Comparison of ENCODE assay signal across 1 cellular context in the genomic region with DNA sequence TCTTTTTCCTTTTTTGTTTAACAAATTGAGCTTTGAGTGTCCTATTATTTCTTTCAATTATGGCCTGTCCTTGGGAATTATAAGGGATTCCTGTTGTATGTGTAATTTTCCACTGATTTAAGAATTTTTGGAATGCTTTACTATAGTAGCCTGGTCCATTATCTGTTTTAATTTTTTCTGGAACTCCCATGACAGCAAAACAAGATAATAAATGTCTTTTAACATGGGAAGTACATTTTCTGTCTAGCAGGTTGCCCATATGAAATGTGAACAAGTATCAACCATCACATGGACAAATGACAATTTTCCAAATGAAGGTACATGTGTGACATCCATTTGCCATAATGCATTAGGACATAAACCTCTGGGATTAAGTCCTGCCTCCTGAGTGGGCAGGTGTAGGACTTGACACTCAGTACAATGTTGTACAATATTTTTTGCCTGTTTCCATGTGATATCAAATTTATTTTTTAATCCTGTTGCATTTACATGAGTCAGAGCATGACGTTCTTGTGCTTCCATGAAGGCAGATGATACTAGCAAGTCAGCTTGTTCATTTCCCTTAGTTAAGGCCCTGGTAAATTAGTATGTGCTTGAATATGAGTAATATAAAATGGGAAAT.
A peak's percentile ranks its signal among the peaks of the same experiment; 100 is the strongest.
TF ChIP-seq lines count a peak whose summit lies in the region.

No MANE protein-coding gene starts in this region.

TF ChIP-seq in K562, 482 proteins besides CTCF, POLR2A, EP300 and RAD21:
- TF ChIP-seq, protein P1, sequence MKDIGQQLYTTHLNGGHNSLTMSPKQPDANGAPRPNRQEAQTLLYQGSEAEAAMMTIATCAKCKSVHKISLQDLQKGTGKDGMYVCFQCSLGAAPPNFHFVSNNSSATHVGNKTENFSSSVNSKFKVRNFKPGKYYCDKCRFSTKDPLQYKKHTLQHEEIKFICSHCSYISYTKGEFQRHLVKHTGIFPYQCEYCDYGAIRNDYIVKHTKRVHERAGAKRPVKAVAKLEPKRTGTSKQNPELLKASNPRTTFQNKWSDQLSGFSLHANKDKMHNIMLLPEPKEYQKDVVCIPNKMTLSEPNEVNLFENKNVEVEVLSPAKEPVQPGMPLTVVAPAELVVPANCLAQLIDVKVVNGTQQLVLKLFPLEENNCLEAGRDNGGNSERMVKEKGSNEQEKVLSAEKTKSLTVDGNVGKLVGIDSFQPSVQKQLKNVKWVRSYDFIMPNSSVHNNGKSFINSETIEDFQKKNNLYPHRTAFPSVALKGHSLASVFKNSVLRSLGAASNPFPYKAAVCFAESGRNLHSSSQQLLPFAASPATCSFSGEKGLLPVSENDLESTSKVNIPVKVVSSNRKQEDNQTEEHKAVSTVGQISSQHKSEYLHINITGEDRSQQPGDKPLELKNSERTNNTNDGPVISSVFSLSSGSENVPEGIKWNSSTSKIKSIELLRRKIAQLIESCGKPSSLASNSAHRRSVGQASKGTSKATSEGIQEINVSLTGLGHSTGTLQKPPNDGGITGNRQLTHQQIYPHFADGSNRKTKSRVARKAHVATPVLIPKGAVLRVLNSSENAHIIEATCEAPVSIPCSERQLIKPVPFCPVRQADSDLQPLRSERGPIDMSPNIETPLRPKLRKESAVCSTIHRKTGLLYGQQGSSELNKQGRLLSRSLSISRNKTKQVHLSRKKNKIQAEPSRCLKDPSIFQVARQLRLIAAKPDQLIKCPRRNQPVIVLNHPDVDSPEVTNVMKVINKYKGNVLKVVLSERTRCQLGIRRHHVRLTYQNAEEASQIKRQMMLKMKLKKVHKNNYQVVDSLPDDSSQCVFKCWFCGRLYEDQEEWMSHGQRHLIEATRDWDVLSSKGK (CRISPR knock-in tag; IDR thresholded peaks at IDR 0.05): peak; percentile 72; the same call in 1 of the 2 replicates
- TF ChIP-seq, protein P2, sequence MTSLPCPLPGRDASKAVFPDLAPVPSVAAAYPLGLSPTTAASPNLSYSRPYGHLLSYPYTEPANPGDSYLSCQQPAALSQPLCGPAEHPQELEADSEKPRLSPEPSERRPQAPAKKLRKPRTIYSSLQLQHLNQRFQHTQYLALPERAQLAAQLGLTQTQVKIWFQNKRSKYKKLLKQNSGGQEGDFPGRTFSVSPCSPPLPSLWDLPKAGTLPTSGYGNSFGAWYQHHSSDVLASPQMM (CRISPR knock-in tag; IDR thresholded peaks at IDR 0.05): 0 out of 2 replicates have a peak, but pooled peaks have one; percentile 59
- TF ChIP-seq TAF7 (tag; IDR thresholded peaks at IDR 0.05): 0 out of 2 replicates have a peak, but pooled peaks have one; percentile 8
